ENCODE assay signal across 8 cellular contexts in genomic region chr12:127293507-127294310, GRCh38.
DNase-seq lines count a peak whose midpoint lies in the region; ATAC-seq and TF ChIP-seq lines count a peak whose summit lies in the region.

No MANE protein-coding gene starts in this region.

- H3K9ac ChIP-seq in adipocyte (ENCODE audit: low read length) = no peak overlapping the region

- H3K9me3 ChIP-seq in RWPE2 (ENCODE audit: severe bottlenecking) (no peaks in the 10 kb centered on the region), adipocyte (ENCODE audit: control insufficient read depth, low read length) (peaks cover 3% of the 10 kb centered on the region)

- H3K4me3 ChIP-seq in RWPE2 (ENCODE audit: severe bottlenecking) = no peak overlapping the region
- H3K4me3 ChIP-seq in adipocyte (ENCODE audit: low read length) = no peak overlapping the region

- DNase-seq in GM04504 (ENCODE audit: low read depth) = peak; percentile 44
- no peak for DNase-seq in RWPE2 (ENCODE audit: low spot score)
- DNase-seq in adipocyte (ENCODE audit: low read depth) = peak; percentile 73
- DNase-seq in hypothalamus (lab: John Stamatoyannopoulos, UW) = peak in 29 of 51 donors; percentile 2 to 66 (median 19)
- peak; percentile 31 for DNase-seq in stimulated activated CD4-positive, alpha-beta T cell treated with anti-CD3 and anti-CD28 coated beads, Interleukin-12 subunit alpha, Interleukin-12 subunit beta, amount 100 ng/mL, for 4 hours
- DNase-seq in HuH-7.5 (ENCODE audit: low spot score) = no peak
- DNase-seq in stimulated activated naive B cell treated with anti-CD40 and anti-IgM and Interleukin-4, amounts not matched to agents 10 μg/mL and 1 μg/mL and 100 μg/mL, for 72 hours = no peak

- no peak overlapping the region for H3K27ac Mint-ChIP-seq in stimulated activated naive B cell treated with anti-CD40 and anti-IgM and Interleukin-4, amounts not matched to agents 10 μg/mL and 1 μg/mL and 100 μg/mL, for 72 hours

- H3K27ac ChIP-seq in RWPE2 (ENCODE audit: poor library complexity, severe bottlenecking) = no peak overlapping the region

- H3K27me3 ChIP-seq in RWPE2 (ENCODE audit: insufficient read depth, poor library complexity, severe bottlenecking) (no peaks in the 10 kb centered on the region), adipocyte (replicated peaks; ENCODE audit: control insufficient read depth, insufficient read depth, low read length) (no peaks in the 10 kb centered on the region)

- peaks cover 0 to 2% of the 10 kb centered on the region in 2 donors for H3K9me3 Mint-ChIP-seq in stimulated activated naive B cell treated with anti-CD40 and anti-IgM and Interleukin-4, amounts not matched to agents 10 μg/mL and 1 μg/mL and 100 μg/mL, for 72 hours

- no peaks in the 10 kb centered on the region for H3K4me1 ChIP-seq in RWPE2 (ENCODE audit: insufficient read depth, poor library complexity, severe bottlenecking)
- no peaks in the 10 kb centered on the region for H3K4me1 ChIP-seq in adipocyte (ENCODE audit: control insufficient read depth, insufficient read depth, low read length)

- peak; percentile 72 for TF ChIP-seq CTCF in RWPE2 (IDR thresholded peaks at IDR 0.05; ENCODE audit: poor library complexity, severe bottlenecking)

- H3K36me3 Mint-ChIP-seq in stimulated activated naive B cell treated with anti-CD40 and anti-IgM and Interleukin-4, amounts not matched to agents 10 μg/mL and 1 μg/mL and 100 μg/mL, for 72 hours = no peaks in the 10 kb centered on the region

- no peak overlapping the region for H3K4me3 Mint-ChIP-seq in stimulated activated naive B cell treated with anti-CD40 and anti-IgM and Interleukin-4, amounts not matched to agents 10 μg/mL and 1 μg/mL and 100 μg/mL, for 72 hours

- no peaks in the 10 kb centered on the region for H3K4me1 Mint-ChIP-seq in stimulated activated naive B cell treated with anti-CD40 and anti-IgM and Interleukin-4, amounts not matched to agents 10 μg/mL and 1 μg/mL and 100 μg/mL, for 72 hours

- ATAC-seq in HG03378 (IDR thresholded peaks at IDR 0.05; ENCODE audit: unreplicated experiment) = peak; percentile 64
- ATAC-seq in RWPE2 (ENCODE audit: low read depth) = peak; percentile 86
- no peak for ATAC-seq in stimulated activated naive B cell treated with anti-CD40 and anti-IgM and Interleukin-4, amounts not matched to agents 10 μg/mL and 1 μg/mL and 100 μg/mL, for 72 hours (replicated peaks)

- no peaks in the 10 kb centered on the region for H3K27me3 Mint-ChIP-seq in stimulated activated naive B cell treated with anti-CD40 and anti-IgM and Interleukin-4, amounts not matched to agents 10 μg/mL and 1 μg/mL and 100 μg/mL, for 72 hours

- H3K36me3 ChIP-seq in RWPE2 (ENCODE audit: low read depth) (no peaks in the 10 kb centered on the region), adipocyte (ENCODE audit: control insufficient read depth, insufficient read depth, low read length, severe bottlenecking) (no peaks in the 10 kb centered on the region)

Comparison
In these comparisons a context has a peak if more than half of its experiments do, and no peak if none do; other contexts are left out.
1. DNase-seq: peak in GM04504 (single experiment), adipocyte (single experiment), hypothalamus (29 of 51) and stimulated activated CD4-positive, alpha-beta T cell treated with anti-CD3 and anti-CD28 coated beads, Interleukin-12 subunit alpha, Interleukin-12 subunit beta, amount 100 ng/mL, for 4 hours (single experiment); none in RWPE2 (single experiment), HuH-7.5 (single experiment) and stimulated activated naive B cell treated with anti-CD40 and anti-IgM and Interleukin-4, amounts not matched to agents 10 μg/mL and 1 μg/mL and 100 μg/mL, for 72 hours (single experiment).
2. ATAC-seq: peak in HG03378 (single experiment) and RWPE2 (single experiment); none in stimulated activated naive B cell treated with anti-CD40 and anti-IgM and Interleukin-4, amounts not matched to agents 10 μg/mL and 1 μg/mL and 100 μg/mL, for 72 hours (0 of 2).